ENCODE assay signal across 20 cellular contexts in the genomic region with DNA sequence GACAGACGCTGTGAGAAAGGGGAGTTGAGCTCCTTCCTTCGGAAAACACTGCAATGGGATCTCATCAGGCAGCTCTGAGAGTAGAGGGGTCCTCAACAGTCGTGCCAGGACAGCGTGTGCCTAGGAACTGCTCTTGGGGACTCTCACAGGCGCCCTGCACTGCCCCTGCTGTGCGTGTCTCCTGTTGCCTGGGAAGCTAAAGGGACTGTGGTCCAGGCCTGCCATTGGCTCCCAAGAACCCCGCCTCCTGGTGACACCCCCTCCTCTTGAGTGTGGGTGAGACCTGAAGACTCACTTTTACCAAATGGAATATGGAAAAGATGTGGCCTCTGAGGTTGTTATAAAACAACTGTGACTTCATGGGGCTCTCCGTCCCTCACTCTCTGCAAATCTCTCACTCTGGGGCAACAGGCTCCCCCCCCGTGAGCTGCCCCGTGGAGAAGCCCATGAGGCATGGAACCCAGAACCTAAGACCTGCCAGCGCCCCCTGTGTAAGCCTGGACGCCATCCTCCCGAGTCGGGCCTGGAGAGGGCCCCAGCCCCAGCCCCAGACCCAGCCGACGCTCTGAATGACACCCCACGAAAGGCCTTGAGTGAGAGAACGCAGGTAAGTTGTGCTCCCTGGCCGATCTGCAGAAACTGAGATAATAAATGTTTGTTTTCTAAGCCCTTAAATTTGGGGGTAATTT.
"Had no signal": no experiment of that assay in that cellular context is flagged by ENCODE, and none has a peak within 500 bp of the region (broad histone marks: within the 10 kb centered on the region; RNA-seq: fewer than 3 reads in every experiment).

No MANE protein-coding gene starts in this region.

- H3K36me3 Mint-ChIP-seq: brain, immature natural killer cell, naive B cell had no signal

- H3K27me3 ChIP-seq: foreskin keratinocyte, sigmoid colon, stomach, suprapubic skin, tibial nerve had no signal

- H3K27ac ChIP-seq: foreskin keratinocyte, lower lobe of right lung, sigmoid colon, stomach, suprapubic skin, tibial nerve had no signal

- H3K9me3 ChIP-seq: lower lobe of right lung, sigmoid colon, stomach, suprapubic skin, tibial nerve had no signal

- H3K4me1 Mint-ChIP-seq: brain, immature natural killer cell, naive B cell had no signal

- H3K27ac Mint-ChIP-seq: brain, immature natural killer cell had no signal

- H3K4me2 ChIP-seq: smooth muscle cell had no signal

- DNase-seq: activated CD4-positive, alpha-beta T cell treated with anti-CD3 and anti-CD28 coated beads, Interleukin-2, amount 50 U/mL, for 4 hours; activated gamma-delta T cell; activated naive CD4-positive, alpha-beta T cell treated with anti-CD3 and anti-CD28 coated beads, Interleukin-2, amount 50 U/mL, for 16 hours; activated T-cell treated with anti-CD3 and anti-CD28 coated beads for 4 hours; dermis blood vessel endothelial cell; effector CD8-positive, alpha-beta T cell; foreskin keratinocyte; immature natural killer cell; lower lobe of right lung; naive B cell; posterior cingulate gyrus; sigmoid colon; stimulated activated CD4-positive, alpha-beta T cell treated with anti-CD3 and anti-CD28 coated beads, Interleukin-4, amount 100 ng/mL, for 1 hour; stomach had no signal

- H3K9me3 Mint-ChIP-seq: immature natural killer cell, naive B cell had no signal

- ATAC-seq: activated CD4-positive, CD25-positive, alpha-beta regulatory T cell treated with anti-CD3 and anti-CD28 coated beads, Interleukin-2, amount 50 U/mL, for 24 hours; foreskin keratinocyte; left lobe of liver; lower lobe of right lung had no signal

- H3K27me3 Mint-ChIP-seq: naive B cell had no signal

- H3K36me3 ChIP-seq: lower lobe of right lung, sigmoid colon, stomach, suprapubic skin, tibial nerve had no signal

- H3K4me1 ChIP-seq: foreskin keratinocyte, lower lobe of right lung, sigmoid colon, suprapubic skin, tibial nerve had no signal

- H3K4me3 Mint-ChIP-seq: brain, immature natural killer cell had no signal

- H3K4me3 ChIP-seq: lower lobe of right lung, sigmoid colon, smooth muscle cell, stomach, suprapubic skin, tibial nerve had no signal
